In the genomic region with DNA sequence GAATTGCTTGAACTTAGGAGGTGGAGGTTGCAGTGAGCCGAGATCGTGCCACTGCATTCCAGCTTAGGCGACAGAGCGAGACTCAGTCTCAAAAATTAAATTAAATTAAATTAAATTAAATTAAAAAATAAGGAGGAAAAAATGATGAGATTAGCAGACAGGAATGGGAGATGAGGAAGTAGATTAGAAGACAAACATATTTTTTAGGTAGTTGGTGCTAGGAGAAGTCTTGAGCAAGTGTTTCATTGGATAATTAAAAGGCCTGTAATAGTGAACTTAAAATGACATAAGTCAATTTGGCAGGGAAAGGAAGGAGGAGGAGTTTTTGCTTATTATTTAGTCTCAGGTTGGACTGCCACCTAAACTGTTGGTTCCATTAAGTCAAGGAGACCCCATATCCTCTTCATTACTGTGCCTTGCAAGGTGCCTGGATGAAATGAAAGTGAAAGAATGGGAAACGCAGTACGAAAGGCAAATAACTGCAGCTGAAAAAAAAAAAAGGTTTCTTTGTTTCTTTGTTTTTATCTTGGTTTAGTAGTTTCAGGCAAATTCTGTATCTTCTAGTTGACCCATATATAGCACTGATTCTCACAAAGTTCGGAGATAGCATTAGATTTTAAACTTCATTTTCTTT, we compare ENCODE assay signal across 20 cellular contexts.
DNase-seq lines count a peak whose midpoint lies in the region; ATAC-seq lines count a peak whose summit lies in the region.
"Had no signal": no experiment of that assay in that cellular context is flagged by ENCODE, and none has a peak within 500 bp of the region (broad histone marks: within the 10 kb centered on the region; RNA-seq: fewer than 3 reads in every experiment).

No MANE protein-coding gene starts in this region.

- peaks cover 4% of the 10 kb centered on the region for H3K4me1 Mint-ChIP-seq in activated CD4-positive, alpha-beta T cell treated with anti-CD3 and anti-CD28 coated beads, Interleukin-2, amount 10 ng/mL, durations not matched to agents 7 days and 5 days
- peaks cover 0 to 4% (median 4%) of the 10 kb centered on the region in 3 donors for H3K4me1 Mint-ChIP-seq in CD8-positive, alpha-beta memory T cell
- peaks cover 3% of the 10 kb centered on the region for H3K4me1 Mint-ChIP-seq in memory B cell

- H4K91ac ChIP-seq in neuronal stem cell (ENCODE audit: low read depth, low read length, poor library complexity) = no peak overlapping the region

- H4K8ac ChIP-seq in neuronal stem cell (ENCODE audit: low read depth, low read length) = no peak overlapping the region

- no peak overlapping the region for H3K4ac ChIP-seq in neuronal stem cell (ENCODE audit: low read length)

- no peak overlapping the region for H2AFZ ChIP-seq in neuronal stem cell (ENCODE audit: low read length)

- POLR2A ChIA-PET in activated CD4-positive, alpha-beta T cell treated with anti-CD3 and anti-CD28 coated beads, Interleukin-2, amount 10 ng/mL, durations not matched to agents 7 days and 5 days (lab: Charles Lee) = no interaction called here
- POLR2A ChIA-PET in CD8-positive, alpha-beta memory T cell (lab: Charles Lee) = no interaction called here

- H3K4me1 ChIP-seq in CD8-positive, alpha-beta memory T cell (ENCODE audit: insufficient read depth, low read length) = no peaks in the 10 kb centered on the region
- H3K4me1 ChIP-seq in neuronal stem cell (ENCODE audit: control insufficient read depth in 2 of 2, insufficient read depth in 1 of 2, low read depth in 1 of 2, low read length in 2 of 2) = no peaks in the 10 kb centered on the region
- H3K4me1 ChIP-seq: gastrocnemius medialis, vagina had no signal

- H2BK15ac ChIP-seq in neuronal stem cell (ENCODE audit: low read length) = no peak overlapping the region

- H2AK5ac ChIP-seq in neuronal stem cell (ENCODE audit: low read depth, low read length) = no peak overlapping the region

- WGBS in neuronal stem cell (ENCODE audit: extremely low coverage in 2 of 2, insufficient read length in 2 of 2, insufficient replicate concordance in 1 of 2), 2 donors = no CpG with 5 or more reads among the region's 7 CpGs

- no peak overlapping the region for H3K18ac ChIP-seq in neuronal stem cell (ENCODE audit: low read length)

- H3K4me2 ChIP-seq in neuronal stem cell (ENCODE audit: insufficient read depth, low read length, poor library complexity, severe bottlenecking) = no peak overlapping the region

- no peak overlapping the region for H3K4me3 ChIP-seq in CD8-positive, alpha-beta memory T cell (ENCODE audit: low read length)
- H3K4me3 ChIP-seq in neuronal stem cell (ENCODE audit: low read length in 2 of 2) = no peak overlapping the region
- H3K4me3 ChIP-seq: gastrocnemius medialis, psoas muscle, SJCRH30, vagina had no signal

- no peaks in the 10 kb centered on the region for H3K27me3 Mint-ChIP-seq in activated CD4-positive, alpha-beta T cell treated with anti-CD3 and anti-CD28 coated beads, Interleukin-2, amount 10 ng/mL, durations not matched to agents 7 days and 5 days
- no peaks in the 10 kb centered on the region for H3K27me3 Mint-ChIP-seq in CD8-positive, alpha-beta memory T cell
- no peaks in the 10 kb centered on the region for H3K27me3 Mint-ChIP-seq in memory B cell

- H3K36me3 ChIP-seq in CD8-positive, alpha-beta memory T cell (ENCODE audit: insufficient read depth, low read length) = no peaks in the 10 kb centered on the region
- H3K36me3 ChIP-seq in neuronal stem cell (replicated peaks in 1 of 2; ENCODE audit: control insufficient read depth in 2 of 2, insufficient read depth in 2 of 2, low read length in 2 of 2) = no peaks in the 10 kb centered on the region
- H3K36me3 ChIP-seq: gastrocnemius medialis, SJCRH30, vagina had no signal

- H3K36me3 Mint-ChIP-seq in activated CD4-positive, alpha-beta T cell treated with anti-CD3 and anti-CD28 coated beads, Interleukin-2, amount 10 ng/mL, durations not matched to agents 7 days and 5 days (ENCODE audit: low read depth) = no peaks in the 10 kb centered on the region
- H3K36me3 Mint-ChIP-seq in CD8-positive, alpha-beta memory T cell = no peaks in the 10 kb centered on the region
- no peaks in the 10 kb centered on the region for H3K36me3 Mint-ChIP-seq in memory B cell

- H3K9me3 Mint-ChIP-seq in activated CD4-positive, alpha-beta T cell treated with anti-CD3 and anti-CD28 coated beads, Interleukin-2, amount 10 ng/mL, durations not matched to agents 7 days and 5 days = no peaks in the 10 kb centered on the region
- peaks cover 0 to 3% (median 0%) of the 10 kb centered on the region in 5 donors for H3K9me3 Mint-ChIP-seq in CD8-positive, alpha-beta memory T cell
- H3K9me3 Mint-ChIP-seq in memory B cell = no peaks in the 10 kb centered on the region

- H3K27ac ChIP-seq in CD8-positive, alpha-beta memory T cell (ENCODE audit: low read depth, low read length) = no peak overlapping the region
- H3K27ac ChIP-seq in neuronal stem cell (replicated peaks; ENCODE audit: low read length) = no peak overlapping the region
- H3K27ac ChIP-seq: epithelial cell of prostate, gastrocnemius medialis, psoas muscle, SJCRH30, vagina had no signal

- no peak overlapping the region for H2BK5ac ChIP-seq in neuronal stem cell (ENCODE audit: low read length)

- H3K9me3 ChIP-seq in CD8-positive, alpha-beta memory T cell (ENCODE audit: low read length) = no peaks in the 10 kb centered on the region
- H3K9me3 ChIP-seq in neuronal stem cell (replicated peaks in 1 of 2; ENCODE audit: control insufficient read depth in 2 of 2, insufficient read depth in 1 of 2, low read depth in 1 of 2, low read length in 2 of 2) = no peaks in the 10 kb centered on the region
- H3K9me3 ChIP-seq: gastrocnemius medialis, psoas muscle, SJCRH30, vagina had no signal

- no peak for DNase-seq in activated CD4-positive, alpha-beta T cell treated with anti-CD3 and anti-CD28 coated beads, Interleukin-2, amount 10 ng/mL, durations not matched to agents 7 days and 5 days
- DNase-seq in activated CD4-positive, alpha-beta T cell treated with anti-CD3 and anti-CD28 coated beads, Interleukin-2, amount 50 U/mL, for 48 hours = no peak
- no peak for DNase-seq in CD8-positive, alpha-beta memory T cell
- peak; percentile 60 for DNase-seq in NOMO-1 treated with DMSO at 0.1 percent for 48 hours (lab: John Stamatoyannopoulos, UW; ENCODE audit: unreplicated experiment)
- DNase-seq in memory B cell (ENCODE audit: low spot score in 2 of 2) = no peak
- DNase-seq in stimulated activated CD4-positive, alpha-beta T cell treated with anti-CD3 and anti-CD28 coated beads, Interleukin-1b, Interleukin-23, amount 100 ng/mL, for 48 hours = no peak
- DNase-seq in neuronal stem cell (ENCODE audit: low spot score) = no peak
- DNase-seq: activated gamma-delta T cell treated with Interleukin-2 at 50 U/mL for 16 hours; COR-L47; cortex of kidney; gastrocnemius medialis; left ventricle myocardium superior; NCI-H1694 treated with DMSO at 0.1 percent for 48 hours; NCI-H446; psoas muscle; SJCRH30; stimulated activated CD4-positive, alpha-beta T cell treated with anti-CD3 and anti-CD28 coated beads, Interleukin-12 subunit alpha, Interleukin-12 subunit beta, amount 100 ng/mL, for 4 hours had no signal

- no peak overlapping the region for H3K9ac ChIP-seq in neuronal stem cell (ENCODE audit: low read depth, low read length, poor library complexity)

- CTCF ChIA-PET in activated CD4-positive, alpha-beta T cell treated with anti-CD3 and anti-CD28 coated beads, Interleukin-2, amount 10 ng/mL, durations not matched to agents 7 days and 5 days (lab: Charles Lee) = no interaction called here
- CTCF ChIA-PET in CD8-positive, alpha-beta memory T cell (lab: Charles Lee) = no interaction called here

- H3K14ac ChIP-seq in neuronal stem cell (ENCODE audit: low read length) = no peak overlapping the region

- ATAC-seq in memory B cell (ENCODE audit: low read depth) = no peak
- no peak for ATAC-seq in HG02678 (IDR thresholded peaks at IDR 0.05; ENCODE audit: unreplicated experiment)
- ATAC-seq: gastrocnemius medialis, left ventricle myocardium superior, psoas muscle had no signal

- H3K27me3 ChIP-seq in CD8-positive, alpha-beta memory T cell (ENCODE audit: insufficient read depth, low read length, poor library complexity, severe bottlenecking) = no peaks in the 10 kb centered on the region
- H3K27me3 ChIP-seq in neuronal stem cell (ENCODE audit: control insufficient read depth in 3 of 3, insufficient read depth in 3 of 3, low read depth in 1 of 3, low read length in 3 of 3) = no peaks in the 10 kb centered on the region
- H3K27me3 ChIP-seq: gastrocnemius medialis, SJCRH30, vagina had no signal

- H3K27ac Mint-ChIP-seq in activated CD4-positive, alpha-beta T cell treated with anti-CD3 and anti-CD28 coated beads, Interleukin-2, amount 10 ng/mL, durations not matched to agents 7 days and 5 days = peak overlapping the region; percentile 6
- no peak overlapping the region for H3K27ac Mint-ChIP-seq in CD8-positive, alpha-beta memory T cell
- no peak overlapping the region for H3K27ac Mint-ChIP-seq in memory B cell

- no peak overlapping the region for H2BK120ac ChIP-seq in neuronal stem cell (ENCODE audit: low read depth, low read length)

- H3K4me3 Mint-ChIP-seq in activated CD4-positive, alpha-beta T cell treated with anti-CD3 and anti-CD28 coated beads, Interleukin-2, amount 10 ng/mL, durations not matched to agents 7 days and 5 days = peak overlapping the region; percentile 56
- peak overlapping the region in 4 of 7 donors; percentile 8 to 48 (median 28) for H3K4me3 Mint-ChIP-seq in CD8-positive, alpha-beta memory T cell
- H3K4me3 Mint-ChIP-seq in memory B cell = peak overlapping the region; percentile 59

- no peaks in the 10 kb centered on the region for H3K79me1 ChIP-seq in neuronal stem cell (ENCODE audit: low read depth, low read length)

- no peak overlapping the region for H2BK12ac ChIP-seq in neuronal stem cell (ENCODE audit: low read length)

- H3K23ac ChIP-seq in neuronal stem cell (ENCODE audit: low read depth, low read length, poor library complexity) = no peak overlapping the region
